ENCODE assay signal across 8 cellular contexts in the genomic region with DNA sequence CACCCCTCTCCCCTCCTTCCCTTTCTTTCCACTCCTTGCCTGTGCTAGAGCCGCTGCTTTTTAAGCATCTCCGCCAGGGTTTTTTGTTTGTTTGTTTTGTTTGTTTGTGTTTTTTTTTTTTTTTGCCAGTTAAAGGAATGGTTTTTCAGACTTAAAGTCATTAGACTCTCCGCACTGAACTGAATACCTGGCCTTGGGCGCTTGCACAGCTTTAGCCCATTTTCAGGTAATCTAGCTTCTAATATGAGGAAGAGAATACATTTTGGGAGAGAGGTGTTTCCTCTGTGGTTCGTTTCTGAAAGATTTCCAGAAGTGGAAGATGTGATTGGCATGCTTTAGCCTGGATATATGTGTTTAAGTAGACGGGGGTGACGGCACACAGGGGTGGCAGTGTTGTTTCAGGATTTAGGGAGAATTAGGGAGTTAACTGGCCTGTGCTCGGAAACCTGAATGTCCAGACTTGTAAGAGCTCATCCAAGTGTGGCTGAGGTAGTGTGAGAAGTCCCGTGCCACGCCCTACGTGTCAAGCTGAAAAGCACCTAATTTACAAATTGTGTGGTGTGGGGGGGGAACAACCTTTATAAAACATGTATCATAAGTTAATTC. TPM values are rescaled to one million over a fixed set of nuclear protein-coding genes. Genes with fewer than 3 reads are reported as not detected.
DNase-seq lines count a peak whose midpoint lies in the region; ATAC-seq, FAIRE-seq and TF ChIP-seq lines count a peak whose summit lies in the region.

No MANE protein-coding gene starts in this region.

- H3K4me2 ChIP-seq in keratinocyte (ENCODE audit: control insufficient read depth, extremely low read depth, insufficient read depth, low read depth, low read length), result peak overlapping the region; percentile 73

- in situ Hi-C loops in astrocyte of the cerebellum (cut with HindIII; ENCODE audit: low sequenced_read_pairs), result no loop called here

- H3K9ac ChIP-seq in keratinocyte (ENCODE audit: control insufficient read depth, extremely low read depth, insufficient read depth, low read length), result peak overlapping the region; percentile 95

- dilution Hi-C loops in keratinocyte (cut with MboI; ENCODE audit: extremely low pct_ligation_motif_present, low sequenced_read_pairs), result no loop called here

- H2AFZ ChIP-seq in keratinocyte (ENCODE audit: control insufficient read depth, low read length), result peak overlapping the region; percentile 44

- H3K9me3 ChIP-seq in keratinocyte (ENCODE audit: control insufficient read depth, low read depth, low read length), result no peaks in the 10 kb centered on the region

- H3K4me3 ChIP-seq in astrocyte of the cerebellum (ENCODE audit: low read depth, low read length), result peak overlapping the region; percentile 72
- H3K4me3 ChIP-seq in keratinocyte (ENCODE audit: control insufficient read depth in 2 of 3, extremely low read depth in 1 of 3, insufficient read depth in 2 of 3, low read depth in 1 of 3, low read length in 3 of 3), result peak overlapping the region; percentile 87 to 97 (median 92)

- peak; percentile 60 for FAIRE-seq in keratinocyte (lab: Jason Lieb, UNC)

- peaks cover 47% of the 10 kb centered on the region for H3K4me1 ChIP-seq in keratinocyte (ENCODE audit: control insufficient read depth, extremely low read depth, insufficient read depth, low read length)

- peak overlapping the region; percentile 93 for H3K4me3 Mint-ChIP-seq in stimulated activated naive CD8-positive, alpha-beta T cell treated with anti-CD3 and anti-CD28 coated beads, Interleukin-15, Interleukin-2, amounts not matched to agents 100 ng/mL and 50 ng/mL, for 24 hours

- H3K27me3 Mint-ChIP-seq in stimulated activated naive CD8-positive, alpha-beta T cell treated with anti-CD3 and anti-CD28 coated beads, Interleukin-15, Interleukin-2, amounts not matched to agents 100 ng/mL and 50 ng/mL, for 24 hours, result no peaks in the 10 kb centered on the region

- TF ChIP-seq CTCF in astrocyte of the cerebellum (IDR thresholded peaks at IDR 0.05; ENCODE audit: low read depth, low read length, missing control alignments), result no peak
- TF ChIP-seq CTCF in keratinocyte (optimal IDR thresholded peaks at IDR 0.05 in 1 of 3, IDR thresholded peaks at IDR 0.05 in 1 of 3, conservative IDR thresholded peaks at IDR 0.05 in 1 of 3; ENCODE audit: extremely low read depth in 1 of 3, insufficient read depth in 2 of 3, low read length in 3 of 3), result peak in 1 of 3 experiments; percentile 53

- no peaks in the 10 kb centered on the region for H3K27me3 ChIP-seq in keratinocyte (ENCODE audit: control insufficient read depth, extremely low read depth, insufficient read depth, low read length)

- H3K36me3 ChIP-seq in keratinocyte (ENCODE audit: control insufficient read depth in 2 of 2, extremely low read depth in 1 of 2, insufficient read depth in 2 of 2, low read length in 2 of 2), result peaks cover 2 to 6% of the 10 kb centered on the region in 2 experiments

- H3K27ac ChIP-seq in keratinocyte (ENCODE audit: control insufficient read depth, insufficient read depth, low read length), result peak overlapping the region; percentile 92

- H3K27ac Mint-ChIP-seq in stimulated activated naive CD8-positive, alpha-beta T cell treated with anti-CD3 and anti-CD28 coated beads, Interleukin-15, Interleukin-2, amounts not matched to agents 100 ng/mL and 50 ng/mL, for 24 hours, result peak overlapping the region; percentile 95

- no peaks in the 10 kb centered on the region for H3K9me1 ChIP-seq in keratinocyte (ENCODE audit: control insufficient read depth, extremely low read depth, insufficient read depth, low read length)

- peaks cover 57% of the 10 kb centered on the region for H3K4me1 Mint-ChIP-seq in stimulated activated naive CD8-positive, alpha-beta T cell treated with anti-CD3 and anti-CD28 coated beads, Interleukin-15, Interleukin-2, amounts not matched to agents 100 ng/mL and 50 ng/mL, for 24 hours (ENCODE audit: low read depth)

- DNase-seq in activated naive CD4-positive, alpha-beta T cell treated with Interleukin-2 at 50 U/mL for 16 hours, result peak; percentile 16
- no peak for DNase-seq in activated naive CD4-positive, alpha-beta T cell (lab: John Stamatoyannopoulos, UW)
- DNase-seq in NCI-H345 treated with DMSO at 0.1 percent for 48 hours (lab: John Stamatoyannopoulos, UW; ENCODE audit: unreplicated experiment) (peak; percentile 13), astrocyte of the cerebellum (ENCODE audit: low read depth) (no peak), keratinocyte (ENCODE audit: low read depth, low spot score) (no peak)

- H4K20me1 ChIP-seq in keratinocyte (ENCODE audit: control insufficient read depth, extremely low read depth, insufficient read depth, low read length), result no peaks in the 10 kb centered on the region

- peaks cover 16% of the 10 kb centered on the region for H3K36me3 Mint-ChIP-seq in stimulated activated naive CD8-positive, alpha-beta T cell treated with anti-CD3 and anti-CD28 coated beads, Interleukin-15, Interleukin-2, amounts not matched to agents 100 ng/mL and 50 ng/mL, for 24 hours (ENCODE audit: low read depth)

- ATAC-seq in GM19324 (IDR thresholded peaks at IDR 0.05; ENCODE audit: low FRiP score, unreplicated experiment), result no peak
- no peak for ATAC-seq in HG02759 (IDR thresholded peaks at IDR 0.05; ENCODE audit: unreplicated experiment)

- no peaks in the 10 kb centered on the region for H3K9me3 Mint-ChIP-seq in stimulated activated naive CD8-positive, alpha-beta T cell treated with anti-CD3 and anti-CD28 coated beads, Interleukin-15, Interleukin-2, amounts not matched to agents 100 ng/mL and 50 ng/mL, for 24 hours

- H3K79me2 ChIP-seq in keratinocyte (ENCODE audit: control insufficient read depth, insufficient read depth, low read length), result peaks cover 64% of the 10 kb centered on the region

RNA-seq across cellular contexts. Expression of gene RALA, which starts 0.9 kb away (rescaled TPM):
- polyA plus RNA-seq in keratinocyte, result 40.5 to 64.6 TPM (median 44.2 TPM) in 3 replicates
- polyA plus RNA-seq in keratinocyte (2011; ENCODE audit: low read depth), result 143 TPM
- polyA plus RNA-seq in keratinocyte (2011; cell fraction: cytosol; rRNA removed), result 44.0 and 74.3 TPM in 2 replicates
- 30.9 and 38.6 TPM in 2 replicates for polyA plus RNA-seq in keratinocyte (2011; cell fraction: nucleus; rRNA removed)
- 37.1 and 66.7 TPM in 2 replicates for polyA plus RNA-seq in keratinocyte (2012; ENCODE audit: low replicate concordance)
- 30.9 to 60.7 TPM (median 30.9 TPM) in 3 replicates for polyA minus RNA-seq in keratinocyte
- 71.0 TPM for polyA minus RNA-seq in keratinocyte (2011; cell fraction: cytosol; rRNA and poly(A)+ RNA removed)
- 30.6 and 42.5 TPM in 2 replicates for polyA minus RNA-seq in keratinocyte (2011; cell fraction: nucleus; rRNA and poly(A)+ RNA removed)

RNA-seq across cellular contexts. Expression of gene YAE1, which starts 58.1 kb away (rescaled TPM):
- 21.7 to 43.7 TPM (median 23.0 TPM) in 3 replicates for polyA plus RNA-seq in keratinocyte
- polyA plus RNA-seq in keratinocyte (2011; ENCODE audit: low read depth), result 12.4 TPM
- 19.5 and 35.7 TPM in 2 replicates for polyA plus RNA-seq in keratinocyte (2011; cell fraction: cytosol; rRNA removed)
- polyA plus RNA-seq in keratinocyte (2011; cell fraction: nucleus; rRNA removed), result 19.2 and 24.1 TPM in 2 replicates
- polyA plus RNA-seq in keratinocyte (2012; ENCODE audit: low replicate concordance), result 12.8 and 20.3 TPM in 2 replicates
- 2.2 to 15.9 TPM (median 4.4 TPM) in 3 replicates for polyA minus RNA-seq in keratinocyte
- polyA minus RNA-seq in keratinocyte (2011; cell fraction: cytosol; rRNA and poly(A)+ RNA removed), result 15.5 TPM
- polyA minus RNA-seq in keratinocyte (2011; cell fraction: nucleus; rRNA and poly(A)+ RNA removed), result 9.0 and 15.5 TPM in 2 replicates

Comparison
In these comparisons a context has a peak if more than half of its experiments do, and no peak if none do; other contexts are left out.
1. DNase-seq: peak in activated naive CD4-positive, alpha-beta T cell treated with Interleukin-2 at 50 U/mL for 16 hours (single experiment) and NCI-H345 treated with DMSO at 0.1 percent for 48 hours (single experiment); none in activated naive CD4-positive, alpha-beta T cell (0 of 4), astrocyte of the cerebellum (single experiment) and keratinocyte (single experiment).